In genomic region chr1:39516841-39517240, GRCh38 we compare ENCODE assay signal across 3 cellular contexts. TPM values are rescaled to one million over a fixed set of nuclear protein-coding genes. Genes with fewer than 3 reads are reported as not detected.
"Had no signal": no experiment of that assay in that cellular context is flagged by ENCODE, and none has a peak within 500 bp of the region (broad histone marks: within the 10 kb centered on the region; RNA-seq: fewer than 3 reads in every experiment).

No MANE protein-coding gene starts in this region.

RNA-seq across cellular contexts. Expression of gene BMP8A, which starts 25.4 kb away (rescaled TPM):
- total RNA-seq: LHCN-M2, MCF 10A, SK-MEL-5 had no signal
